23 cellular contexts compared by ENCODE assay signal in the genomic region with DNA sequence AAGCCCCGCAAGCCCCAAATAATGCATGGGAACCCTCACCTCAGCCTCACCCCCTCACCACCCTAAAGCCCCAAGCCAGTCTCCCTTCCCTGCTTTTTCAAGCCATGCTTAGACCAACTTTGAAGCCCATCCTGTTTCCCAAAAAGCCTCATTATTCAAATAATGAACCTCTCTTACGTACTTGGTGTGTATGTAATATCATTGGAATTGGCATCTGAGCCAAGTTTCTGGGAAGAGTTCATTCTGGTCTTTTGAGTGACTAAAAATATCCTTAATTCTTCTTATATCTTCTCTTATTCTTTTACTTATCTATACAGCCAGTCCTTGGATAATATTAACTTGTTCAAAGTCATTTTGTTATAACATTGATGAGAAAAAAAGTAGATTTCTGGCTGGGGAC.
"Had no signal": no experiment of that assay in that cellular context is flagged by ENCODE, and none has a peak within 500 bp of the region (broad histone marks: within the 10 kb centered on the region; RNA-seq: fewer than 3 reads in every experiment).

No MANE protein-coding gene starts in this region.

- H3K36me3 Mint-ChIP-seq: activated CD8-positive, alpha-beta memory T cell treated with anti-CD3 and anti-CD28 coated beads, Interleukin-2, amount 10 ng/mL, durations not matched to agents 7 days and 5 days; activated naive CD8-positive, alpha-beta T cell; brain; immature natural killer cell; naive thymus-derived CD8-positive, alpha-beta T cell had no signal

- H3K27me3 Mint-ChIP-seq: activated CD4-positive, alpha-beta T cell treated with anti-CD3 and anti-CD28 coated beads for 36 hours; activated CD8-positive, alpha-beta memory T cell treated with anti-CD3 and anti-CD28 coated beads, Interleukin-2, amount 10 ng/mL, durations not matched to agents 7 days and 5 days; activated naive CD8-positive, alpha-beta T cell; naive thymus-derived CD8-positive, alpha-beta T cell had no signal

- H3K4me3 ChIP-seq: adrenal gland, spleen, suprapubic skin, tibial artery had no signal

- H3K4me1 Mint-ChIP-seq: activated CD4-positive, alpha-beta T cell treated with anti-CD3 and anti-CD28 coated beads for 36 hours; activated CD8-positive, alpha-beta memory T cell treated with anti-CD3 and anti-CD28 coated beads, Interleukin-2, amount 10 ng/mL, durations not matched to agents 7 days and 5 days; endodermal cell; immature natural killer cell; naive thymus-derived CD8-positive, alpha-beta T cell had no signal

- H3K36me3 ChIP-seq: adrenal gland, spleen, suprapubic skin, tibial artery had no signal

- H3K9me3 ChIP-seq: adrenal gland, spleen, suprapubic skin, tibial artery had no signal

- H3K4me3 Mint-ChIP-seq: activated CD4-positive, alpha-beta T cell treated with anti-CD3 and anti-CD28 coated beads for 36 hours; activated CD8-positive, alpha-beta memory T cell treated with anti-CD3 and anti-CD28 coated beads, Interleukin-2, amount 10 ng/mL, durations not matched to agents 7 days and 5 days; activated CD8-positive, alpha-beta T cell treated with anti-CD3 and anti-CD28 coated beads, Interleukin-2, amount 10 ng/mL, durations not matched to agents 7 days and 5 days; activated naive CD8-positive, alpha-beta T cell; brain; endodermal cell; immature natural killer cell; naive thymus-derived CD8-positive, alpha-beta T cell had no signal

- H3K27me3 ChIP-seq: adrenal gland, spleen, suprapubic skin, tibial artery had no signal

- H3K27ac Mint-ChIP-seq: activated CD4-positive, alpha-beta T cell treated with anti-CD3 and anti-CD28 coated beads for 36 hours; activated CD8-positive, alpha-beta memory T cell treated with anti-CD3 and anti-CD28 coated beads, Interleukin-2, amount 10 ng/mL, durations not matched to agents 7 days and 5 days; activated CD8-positive, alpha-beta T cell treated with anti-CD3 and anti-CD28 coated beads, Interleukin-2, amount 10 ng/mL, durations not matched to agents 7 days and 5 days; activated naive CD8-positive, alpha-beta T cell; activated T-helper 2 cell treated with anti-CD3 and anti-CD28 coated beads, Interferon-gamma antibody, Interleukin-2, Interleukin-4, amounts not matched to agents 10 μg/mL and 5 μg/mL and 100 μg/mL, durations not matched to agents 14 hours and 24 hours and 36 hours; brain; endodermal cell; immature natural killer cell; naive thymus-derived CD8-positive, alpha-beta T cell had no signal

- ATAC-seq: activated CD4-positive, alpha-beta T cell treated with anti-CD3 and anti-CD28 coated beads for 36 hours; activated CD8-positive, alpha-beta memory T cell treated with anti-CD3 and anti-CD28 coated beads, Interleukin-2, amount 10 ng/mL, durations not matched to agents 7 days and 5 days; activated CD8-positive, alpha-beta T cell treated with anti-CD3 and anti-CD28 coated beads, Interleukin-2, amount 10 ng/mL, durations not matched to agents 7 days and 5 days; naive thymus-derived CD8-positive, alpha-beta T cell; right cardiac atrium had no signal

- H3K4me1 ChIP-seq: adrenal gland, spleen, suprapubic skin, tibial artery had no signal

- H3K9me3 Mint-ChIP-seq: brain, endodermal cell had no signal

- DNase-seq: activated CD4-positive, alpha-beta T cell treated with anti-CD3 and anti-CD28 coated beads for 36 hours; activated CD4-positive, CD25-positive, alpha-beta regulatory T cell; activated CD8-positive, alpha-beta memory T cell treated with anti-CD3 and anti-CD28 coated beads, Interleukin-2, amount 10 ng/mL, durations not matched to agents 7 days and 5 days; activated CD8-positive, alpha-beta T cell treated with anti-CD3 and anti-CD28 coated beads, Interleukin-2, amount 10 ng/mL, durations not matched to agents 7 days and 5 days; activated naive CD4-positive, alpha-beta T cell; activated T-cell treated with anti-CD3 and anti-CD28 coated beads, Interleukin-2, amount 50 U/mL, for 48 hours; adrenal gland; aorta; caudate nucleus; endodermal cell; head of caudate nucleus; hypothalamus; immature natural killer cell; naive thymus-derived CD8-positive, alpha-beta T cell; posterior cingulate gyrus; right cardiac atrium; spleen; stimulated activated naive CD4-positive, alpha-beta T cell; tibial artery had no signal

- H3K27ac ChIP-seq: adrenal gland, spleen, suprapubic skin, tibial artery had no signal
